In genomic region chr6:70724524-70724923, GRCh38 we compare ENCODE assay signal across 10 cellular contexts.
"Had no signal": no experiment of that assay in that cellular context is flagged by ENCODE, and none has a peak within 500 bp of the region (broad histone marks: within the 10 kb centered on the region; RNA-seq: fewer than 3 reads in every experiment).

No MANE protein-coding gene starts in this region.

- H3K9me3 ChIP-seq: gastrocnemius medialis, left ventricle myocardium inferior, tibial nerve had no signal

- H3K4me1 ChIP-seq: parathyroid adenoma had no signal

- H3K4me3 ChIP-seq: gastrocnemius medialis, left ventricle myocardium inferior, tibial nerve had no signal

- DNase-seq: activated CD4-positive, alpha-beta T cell treated with anti-CD3 and anti-CD28 coated beads, Interleukin-2, amount 50 U/mL, for 48 hours; activated effector memory CD4-positive, alpha-beta T cell treated with anti-CD3 and anti-CD28 coated beads, Interleukin-2, amount 50 U/mL, for 16 hours; gastrocnemius medialis; left ventricle myocardium inferior; mesenchymal stem cell; small intestine had no signal

- H3K27ac Mint-ChIP-seq: T-helper 1 cell treated with Interleukin-12 subunit alpha and Interleukin-12 subunit beta and Interleukin-4 antibody, amounts not matched to agents 30 μg/mL and 1 μg/mL, for 36 hours had no signal

- H3K36me3 ChIP-seq: gastrocnemius medialis, left ventricle myocardium inferior had no signal

- H3K9me3 Mint-ChIP-seq: T-helper 1 cell treated with Interleukin-12 subunit alpha and Interleukin-12 subunit beta and Interleukin-4 antibody, amounts not matched to agents 30 μg/mL and 1 μg/mL, for 36 hours had no signal

- ATAC-seq: gastrocnemius medialis, Right ventricle myocardium inferior had no signal

- H3K27ac ChIP-seq: gastrocnemius medialis, left ventricle myocardium inferior, parathyroid adenoma, tibial nerve had no signal

- H3K27me3 ChIP-seq: gastrocnemius medialis, tibial nerve had no signal

- H3K4me3 Mint-ChIP-seq: T-helper 1 cell treated with Interleukin-12 subunit alpha and Interleukin-12 subunit beta and Interleukin-4 antibody, amounts not matched to agents 30 μg/mL and 1 μg/mL, for 36 hours had no signal
